Comparison of ENCODE assay signal across 1 cellular context in genomic region chr3:157109267-157110141, GRCh38.
TF ChIP-seq lines count a peak whose summit lies in the region.

No MANE protein-coding gene starts in this region.

TF ChIP-seq in K562, 482 proteins besides CTCF, POLR2A, EP300 and RAD21 (continued from another document and continues in another):
- TF ChIP-seq ZBTB33 (CRISPR knock-in tag; IDR thresholded peaks at IDR 0.05), result no peak
- peak; percentile 74 for TF ChIP-seq MEIS2 (IDR thresholded peaks at IDR 0.05; ENCODE audit: partially characterized antibody)
- TF ChIP-seq HDAC8 (tag; IDR thresholded peaks at IDR 0.05), result 0 out of 2 replicates have a peak, but pooled peaks have one; percentile 27
- TF ChIP-seq ESRRA (IDR thresholded peaks at IDR 0.05; ENCODE audit: borderline replicate concordance, low read depth), result peak; percentile 52; the same call in 1 of the 2 replicates
- TF ChIP-seq CHD7 (IDR thresholded peaks at IDR 0.05; ENCODE audit: low read depth, low read length), result no peak
- no peak for TF ChIP-seq PCBP2 (IDR thresholded peaks at IDR 0.05; ENCODE audit: low read depth, low read length, poor library complexity, severe bottlenecking)
- no peak for TF ChIP-seq ILF3 (IDR thresholded peaks at IDR 0.05; ENCODE audit: borderline replicate concordance)
- peak; percentile 36; the same call in 1 of the 2 replicates for TF ChIP-seq ZNF76 (CRISPR knock-in tag; IDR thresholded peaks at IDR 0.05; ENCODE audit: borderline replicate concordance)
- TF ChIP-seq ZNF384 (IDR thresholded peaks at IDR 0.05; ENCODE audit: low read depth, low read length), result no peak
- TF ChIP-seq ZBTB34 (CRISPR knock-in tag; IDR thresholded peaks at IDR 0.05), result no peak
- no peak for TF ChIP-seq KAT2B (IDR thresholded peaks at IDR 0.05; ENCODE audit: low read depth, low read length)
- TF ChIP-seq TEAD2 (tag; IDR thresholded peaks at IDR 0.05), result no peak
- no peak for TF ChIP-seq ZNF431 (CRISPR knock-in tag; IDR thresholded peaks at IDR 0.05)
- no peak for TF ChIP-seq HMG20B (CRISPR knock-in tag; IDR thresholded peaks at IDR 0.05)
- no peak for TF ChIP-seq COPS2 (conservative IDR thresholded peaks at IDR 0.05)
- no peak for TF ChIP-seq ID3 (CRISPR knock-in tag; IDR thresholded peaks at IDR 0.05)
- TF ChIP-seq ID3 (tag; IDR thresholded peaks at IDR 0.05), result 0 out of 2 replicates have a peak, but pooled peaks have one; percentile 82
- TF ChIP-seq ELK1 (CRISPR knock-in tag; IDR thresholded peaks at IDR 0.05), result no peak
- TF ChIP-seq ZNF699 (CRISPR knock-in tag; IDR thresholded peaks at IDR 0.05; ENCODE audit: insufficient replicate concordance), result no peak
- peak; percentile 65 for TF ChIP-seq MTA2 (IDR thresholded peaks at IDR 0.05; ENCODE audit: low read depth)
- no peak; the same call in 1 of the 2 replicates for TF ChIP-seq ZNF175 (CRISPR knock-in tag; IDR thresholded peaks at IDR 0.05; ENCODE audit: low read depth)
- peak; percentile 65 for TF ChIP-seq NEUROD1 (IDR thresholded peaks at IDR 0.05; ENCODE audit: borderline replicate concordance, low read depth, low read length, partially characterized antibody)
- TF ChIP-seq ZBTB49 (CRISPR knock-in tag; IDR thresholded peaks at IDR 0.05; ENCODE audit: borderline replicate concordance), result no peak
- no peak for TF ChIP-seq IRF1 (CRISPR knock-in tag; IDR thresholded peaks at IDR 0.05; ENCODE audit: borderline replicate concordance)
- 0 out of 2 replicates have a peak, but pooled peaks have one; percentile 65 for TF ChIP-seq MTA1 (IDR thresholded peaks at IDR 0.05; ENCODE audit: borderline replicate concordance)
- TF ChIP-seq RHOXF2B (CRISPR knock-in tag; conservative IDR thresholded peaks at IDR 0.05), result no peak
- no peak for TF ChIP-seq GTF2A2 (tag; IDR thresholded peaks at IDR 0.05)
- TF ChIP-seq CXXC5 (CRISPR knock-in tag; IDR thresholded peaks at IDR 0.05), result peak; percentile 97
- TF ChIP-seq BRCA1 (IDR thresholded peaks at IDR 0.05), result no peak
- TF ChIP-seq BRCA1 (CRISPR knock-in tag; IDR thresholded peaks at IDR 0.05), result no peak
- no peak for TF ChIP-seq SMC3 (conservative IDR thresholded peaks at IDR 0.05; ENCODE audit: insufficient read depth, low read depth, low read length)
- no peak for TF ChIP-seq TGIF2 (CRISPR knock-in tag; IDR thresholded peaks at IDR 0.05)
- TF ChIP-seq RBM39 (optimal IDR thresholded peaks at IDR 0.05; ENCODE audit: low read depth, low read length), result no peak
- TF ChIP-seq STAG1 (CRISPR knock-in tag; IDR thresholded peaks at IDR 0.05; ENCODE audit: borderline replicate concordance), result no peak
- TF ChIP-seq TCF3 (CRISPR knock-in tag; IDR thresholded peaks at IDR 0.05), result peak; percentile 94
- TF ChIP-seq HSF4 (CRISPR knock-in tag; IDR thresholded peaks at IDR 0.05; ENCODE audit: borderline replicate concordance), result no peak
- TF ChIP-seq BRD4 (IDR thresholded peaks at IDR 0.05), result no peak
- peak; percentile 99 for TF ChIP-seq ZEB2 (IDR thresholded peaks at IDR 0.05)
- no peak for TF ChIP-seq ARID2 (IDR thresholded peaks at IDR 0.05)
- no peak for TF ChIP-seq ZNF280B (CRISPR knock-in tag; IDR thresholded peaks at IDR 0.05)
- TF ChIP-seq CSDE1 (IDR thresholded peaks at IDR 0.05), result no peak
- TF ChIP-seq ZNF511 (CRISPR knock-in tag; IDR thresholded peaks at IDR 0.05), result no peak
- no peak for TF ChIP-seq ZC3H8 (IDR thresholded peaks at IDR 0.05)
- no peak for TF ChIP-seq XRCC5 (IDR thresholded peaks at IDR 0.05; ENCODE audit: low read depth, low read length)
- TF ChIP-seq HOXB6 (CRISPR knock-in tag; IDR thresholded peaks at IDR 0.05; ENCODE audit: borderline replicate concordance), result no peak
